24 cellular contexts compared by ENCODE assay signal in genomic region chr4:122537388-122538135, GRCh38.
DNase-seq lines count a peak whose midpoint lies in the region; ATAC-seq and TF ChIP-seq lines count a peak whose summit lies in the region.
"Had no signal": no experiment of that assay in that cellular context is flagged by ENCODE, and none has a peak within 500 bp of the region (broad histone marks: within the 10 kb centered on the region; RNA-seq: fewer than 3 reads in every experiment).

No MANE protein-coding gene starts in this region.

- no peaks in the 10 kb centered on the region for H3K27me3 Mint-ChIP-seq in activated CD8-positive, alpha-beta T cell treated with anti-CD3 and anti-CD28 coated beads for 36 hours
- no peaks in the 10 kb centered on the region for H3K27me3 Mint-ChIP-seq in activated CD8-positive, alpha-beta T cell treated with anti-CD3 and anti-CD28 coated beads, Interleukin-2, amount 10 ng/mL, durations not matched to agents 7 days and 5 days (ENCODE audit: low read depth)
- H3K27me3 Mint-ChIP-seq: CD4-positive, alpha-beta T cell; IgD-negative memory B cell had no signal

- no peak for TF ChIP-seq CTCF in activated CD8-positive, alpha-beta T cell treated with anti-CD3 and anti-CD28 coated beads for 36 hours (IDR thresholded peaks at IDR 0.05)
- TF ChIP-seq CTCF in OCI-LY7 (conservative IDR thresholded peaks at IDR 0.05; ENCODE audit: low read length) (peak; percentile 21; the same call in 1 of the 2 replicates), gastroesophageal sphincter (IDR thresholded peaks at IDR 0.05) (no peak)

- WGBS in gastroesophageal sphincter (ENCODE audit: low coverage in 1 of 2), 2 donors = 94 to 100% methylated on average over 2 of the region's 2 CpGs

- H3K4me3 Mint-ChIP-seq in activated CD8-positive, alpha-beta T cell treated with anti-CD3 and anti-CD28 coated beads for 36 hours = no peak overlapping the region
- H3K4me3 Mint-ChIP-seq in activated CD8-positive, alpha-beta T cell treated with anti-CD3 and anti-CD28 coated beads, Interleukin-2, amount 10 ng/mL, durations not matched to agents 7 days and 5 days = no peak overlapping the region
- H3K4me3 Mint-ChIP-seq: CD4-positive, alpha-beta T cell; IgD-negative memory B cell had no signal

- H3K27ac ChIP-seq in OCI-LY7 (ENCODE audit: low read depth, low read length, poor library complexity, severe bottlenecking) (no peak overlapping the region), gastroesophageal sphincter (no peak overlapping the region)
- H3K27ac ChIP-seq: GM23248, PC-9, RWPE1 had no signal

- H3K27ac Mint-ChIP-seq in activated CD8-positive, alpha-beta T cell treated with anti-CD3 and anti-CD28 coated beads for 36 hours = peak overlapping the region; percentile 45
- H3K27ac Mint-ChIP-seq in activated CD8-positive, alpha-beta T cell treated with anti-CD3 and anti-CD28 coated beads, Interleukin-2, amount 10 ng/mL, durations not matched to agents 7 days and 5 days = no peak overlapping the region
- H3K27ac Mint-ChIP-seq: CD4-positive, alpha-beta T cell; IgD-negative memory B cell had no signal

- H3K36me3 Mint-ChIP-seq in activated CD8-positive, alpha-beta T cell treated with anti-CD3 and anti-CD28 coated beads for 36 hours (ENCODE audit: low read depth) = no peaks in the 10 kb centered on the region
- H3K36me3 Mint-ChIP-seq in activated CD8-positive, alpha-beta T cell treated with anti-CD3 and anti-CD28 coated beads, Interleukin-2, amount 10 ng/mL, durations not matched to agents 7 days and 5 days (ENCODE audit: low read depth) = no peaks in the 10 kb centered on the region
- H3K36me3 Mint-ChIP-seq: IgD-negative memory B cell had no signal

- TF ChIP-seq EP300 in gastroesophageal sphincter (IDR thresholded peaks at IDR 0.05) = no peak

- H3K9me2 ChIP-seq in OCI-LY7 (ENCODE audit: insufficient read depth, low read length) = no peaks in the 10 kb centered on the region

- CTCF ChIA-PET in activated CD8-positive, alpha-beta T cell treated with anti-CD3 and anti-CD28 coated beads for 36 hours (lab: Charles Lee) = interaction anchor here (0.7 kb wide), 1 partner anchor 40 kb away, joined by 3 read pairs; no protein-coding TSS in a partner anchor
- CTCF ChIA-PET in activated CD8-positive, alpha-beta T cell treated with anti-CD3 and anti-CD28 coated beads, Interleukin-2, amount 10 ng/mL, durations not matched to agents 7 days and 5 days (lab: Charles Lee) = interaction anchor here (1.2 kb wide), 1 partner anchor 41 kb away, joined by 5 read pairs; no protein-coding TSS in a partner anchor
- CTCF ChIA-PET in OCI-LY7 (lab: Charles Lee; ENCODE audit: unreplicated experiment) = no interaction called here

- peaks cover 51% of the 10 kb centered on the region for H3K4me1 Mint-ChIP-seq in activated CD8-positive, alpha-beta T cell treated with anti-CD3 and anti-CD28 coated beads for 36 hours (ENCODE audit: low read depth)
- peaks cover 31% of the 10 kb centered on the region for H3K4me1 Mint-ChIP-seq in activated CD8-positive, alpha-beta T cell treated with anti-CD3 and anti-CD28 coated beads, Interleukin-2, amount 10 ng/mL, durations not matched to agents 7 days and 5 days (ENCODE audit: low read depth)
- H3K4me1 Mint-ChIP-seq: IgD-negative memory B cell had no signal

- no peaks in the 10 kb centered on the region for H3K27me3 ChIP-seq in gastroesophageal sphincter
- H3K27me3 ChIP-seq: MG63 had no signal

- H3K9me3 Mint-ChIP-seq in activated CD8-positive, alpha-beta T cell treated with anti-CD3 and anti-CD28 coated beads for 36 hours = peaks cover 7% of the 10 kb centered on the region
- H3K9me3 Mint-ChIP-seq in activated CD8-positive, alpha-beta T cell treated with anti-CD3 and anti-CD28 coated beads, Interleukin-2, amount 10 ng/mL, durations not matched to agents 7 days and 5 days (ENCODE audit: insufficient read depth) = no peaks in the 10 kb centered on the region

- intact Hi-C loops in activated CD8-positive, alpha-beta T cell treated with anti-CD3 and anti-CD28 coated beads for 36 hours (cut with micrococcal nuclease) = no loop called here
- intact Hi-C loops in OCI-LY7 (cut with micrococcal nuclease; ENCODE audit: unreplicated experiment) = no loop called here

- no peak for ATAC-seq in activated CD8-positive, alpha-beta T cell treated with anti-CD3 and anti-CD28 coated beads for 36 hours
- no peak for ATAC-seq in activated CD8-positive, alpha-beta T cell treated with anti-CD3 and anti-CD28 coated beads, Interleukin-2, amount 10 ng/mL, durations not matched to agents 7 days and 5 days
- no peak for ATAC-seq in gastroesophageal sphincter
- no peak for ATAC-seq in HG03469 (IDR thresholded peaks at IDR 0.05; ENCODE audit: unreplicated experiment)
- ATAC-seq: GM12878 had no signal

- H3K36me3 ChIP-seq in OCI-LY7 (ENCODE audit: insufficient read depth, low read length) = no peaks in the 10 kb centered on the region
- H3K36me3 ChIP-seq in gastroesophageal sphincter = no peaks in the 10 kb centered on the region
- H3K36me3 ChIP-seq: HAP-1, MG63 had no signal

- H3K79me2 ChIP-seq in OCI-LY7 (ENCODE audit: insufficient read depth, low read depth, low read length) = no peaks in the 10 kb centered on the region

- H3K4me1 ChIP-seq in OCI-LY7 (ENCODE audit: insufficient read depth, low read length, poor library complexity, severe bottlenecking) (no peaks in the 10 kb centered on the region), gastroesophageal sphincter (no peaks in the 10 kb centered on the region)
- H3K4me1 ChIP-seq: Caco-2, HAP-1 had no signal

- BruUV-seq in OCI-LY7 (replicated peaks; lab: Mats Ljungman, UMichigan) = no TSS peak

- DNase-seq in activated CD8-positive, alpha-beta T cell treated with anti-CD3 and anti-CD28 coated beads for 36 hours = no peak
- DNase-seq in activated CD8-positive, alpha-beta T cell treated with anti-CD3 and anti-CD28 coated beads, Interleukin-2, amount 10 ng/mL, durations not matched to agents 7 days and 5 days = no peak
- peak; percentile 16 for DNase-seq in Ammon's horn (ENCODE audit: low spot score)
- DNase-seq in OCI-LY7 (ENCODE audit: low spot score) = no peak
- DNase-seq in globus pallidus (ENCODE audit: low spot score) = peak; percentile 47
- no peak for DNase-seq in iPS-NIHi7 (ENCODE audit: extremely low spot score)
- DNase-seq: Caco-2; CD4-positive, alpha-beta T cell; GF-D8; GM23248; Karpas-422; MG63; NCI-H1092; NCI-H1436 treated with DMSO at 0.1 percent for 48 hours; NCI-H2029; NCI-H345; NCI-H524 treated with DMSO at 0.1 percent for 48 hours; PC-9 had no signal

- H3K9me3 ChIP-seq in OCI-LY7 (ENCODE audit: low read length) (no peaks in the 10 kb centered on the region), gastroesophageal sphincter (peaks cover 0 to 13% (median 0%) of the 10 kb centered on the region in 3 donors)
- H3K9me3 ChIP-seq: Caco-2, HAP-1, MG63 had no signal

- no peak overlapping the region for H3K4me3 ChIP-seq in OCI-LY7 (ENCODE audit: low read depth, low read length, poor library complexity, severe bottlenecking)
- no peak overlapping the region for H3K4me3 ChIP-seq in gastroesophageal sphincter
- H3K4me3 ChIP-seq: GM12878, GM23248, HAP-1, MG63, PC-9 had no signal

- H3K4me2 ChIP-seq in OCI-LY7 (ENCODE audit: low read length) = no peak overlapping the region
- H3K4me2 ChIP-seq: PC-9 had no signal

- POLR2A ChIA-PET in activated CD8-positive, alpha-beta T cell treated with anti-CD3 and anti-CD28 coated beads for 36 hours (lab: Charles Lee) = interaction anchor here (0.7 kb wide), 2 partner anchors 125 to 402 kb away, joined by 3 read pairs; no protein-coding TSS in a partner anchor
- POLR2A ChIA-PET in activated CD8-positive, alpha-beta T cell treated with anti-CD3 and anti-CD28 coated beads, Interleukin-2, amount 10 ng/mL, durations not matched to agents 7 days and 5 days (lab: Charles Lee) = no interaction called here
- POLR2A ChIA-PET in OCI-LY7 (lab: Charles Lee) = interaction anchor here (0.6 kb wide), 1 partner anchor 513 kb away, joined by 3 read pairs; no protein-coding TSS in a partner anchor

- TF ChIP-seq POLR2A in gastroesophageal sphincter (IDR thresholded peaks at IDR 0.05) = no peak

- no peak overlapping the region for H2AFZ ChIP-seq in OCI-LY7 (ENCODE audit: low read length)
- H2AFZ ChIP-seq: GM23248, PC-9 had no signal

- H4K20me1 ChIP-seq in OCI-LY7 (ENCODE audit: insufficient read depth, low read length) = no peaks in the 10 kb centered on the region

Comparison
In these comparisons a context has a peak if more than half of its experiments do, and no peak if none do; other contexts are left out.
1. DNase-seq: peak in Ammon's horn (single experiment) and globus pallidus (single experiment); none in activated CD8-positive, alpha-beta T cell treated with anti-CD3 and anti-CD28 coated beads for 36 hours (single experiment), activated CD8-positive, alpha-beta T cell treated with anti-CD3 and anti-CD28 coated beads, Interleukin-2, amount 10 ng/mL, durations not matched to agents 7 days and 5 days (single experiment), OCI-LY7 (single experiment) and iPS-NIHi7 (single experiment).